9 cellular contexts compared by ENCODE assay signal in the genomic region with DNA sequence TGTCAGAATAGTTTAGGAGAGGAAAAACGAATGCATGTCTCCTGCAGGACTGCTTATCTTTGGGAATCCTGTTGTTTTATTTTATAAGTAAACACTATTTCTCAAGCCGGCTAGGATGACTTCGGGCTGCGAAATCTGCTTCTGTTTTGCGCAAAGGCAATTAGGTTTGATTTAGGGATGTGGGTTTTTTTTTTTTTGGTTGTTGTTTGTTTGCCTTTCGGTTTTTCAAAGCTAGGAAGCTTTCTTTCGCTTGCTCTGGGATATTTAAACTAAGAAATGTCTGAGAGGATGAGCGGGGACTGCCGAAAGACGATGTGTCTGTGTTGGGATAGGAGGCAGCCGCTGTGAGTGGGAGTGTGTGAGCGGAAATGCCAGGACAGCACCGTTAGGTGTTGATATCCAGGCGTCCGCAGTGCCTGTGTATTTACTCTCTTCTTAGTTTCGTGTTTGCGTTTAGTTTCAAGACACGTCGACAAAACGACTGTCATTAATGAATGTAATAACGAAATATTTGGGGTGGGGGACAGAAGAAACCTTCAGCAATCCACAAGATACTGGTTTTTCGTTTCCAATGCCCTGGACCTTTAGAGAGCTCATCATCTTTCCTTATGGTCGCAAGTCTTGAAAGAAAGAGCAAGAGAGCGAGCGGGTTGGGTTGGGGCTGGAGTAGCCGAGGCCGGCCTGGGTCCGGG. TPM values are rescaled to one million over a fixed set of nuclear protein-coding genes. Genes with fewer than 3 reads are reported as not detected.
DNase-seq lines count a peak whose midpoint lies in the region; TF ChIP-seq lines count a peak whose summit lies in the region.
"Had no signal": no experiment of that assay in that cellular context is flagged by ENCODE, and none has a peak within 500 bp of the region (broad histone marks: within the 10 kb centered on the region; RNA-seq: fewer than 3 reads in every experiment).

No MANE protein-coding gene starts in this region.

- peak; percentile 31 for DNase-seq in ELF-1 (ENCODE audit: low read depth, low spot score)
- peak; percentile 80 for DNase-seq in Karpas-422
- DNase-seq in astrocyte of the hippocampus (ENCODE audit: low read depth, low spot score), result peak; percentile 42
- DNase-seq in activated gamma-delta T cell (lab: John Stamatoyannopoulos, UW), result no peak
- no peak for DNase-seq in right atrium auricular region (ENCODE audit: low spot score)
- no peak for DNase-seq in HPDE6-E6E7 (ENCODE audit: extremely low spot score)
- no peak for DNase-seq in stimulated activated CD4-positive, alpha-beta T cell treated with anti-CD3 and anti-CD28 coated beads, Interleukin-1b, Interleukin-23, amount 100 ng/mL, for 48 hours

- peak overlapping the region; percentile 32 for H3K27ac ChIP-seq in Karpas-422 (ENCODE audit: low read length)
- H3K27ac ChIP-seq in neural cell (ENCODE audit: low read length), result no peak overlapping the region
- no peak overlapping the region for H3K27ac ChIP-seq in right atrium auricular region

- H3F3A ChIP-seq in neural cell (ENCODE audit: insufficient read depth, low read length, poor library complexity, severe bottlenecking), result no peaks in the 10 kb centered on the region

- no peak for TF ChIP-seq CTCF in neural cell (IDR thresholded peaks at IDR 0.05; ENCODE audit: poor library complexity, severe bottlenecking)
- no peak for TF ChIP-seq CTCF in right atrium auricular region (IDR thresholded peaks at IDR 0.05)

- H3K79me2 ChIP-seq in Karpas-422 (ENCODE audit: low read length) (peaks cover 32% of the 10 kb centered on the region), neural cell (replicated peaks; ENCODE audit: insufficient read depth, low read length) (no peaks in the 10 kb centered on the region)

- H3K36me3 ChIP-seq in Karpas-422 (ENCODE audit: insufficient read depth, low read length) (no peaks in the 10 kb centered on the region), neural cell (ENCODE audit: insufficient read depth, low read length) (no peaks in the 10 kb centered on the region), right atrium auricular region (no peaks in the 10 kb centered on the region)

- H3K4me3 ChIP-seq in Karpas-422 (ENCODE audit: low read length) (peak overlapping the region; percentile 72), neural cell (ENCODE audit: low read length) (no peak overlapping the region), right atrium auricular region (no peak overlapping the region)

- no peaks in the 10 kb centered on the region for H3K27me3 ChIP-seq in Karpas-422 (ENCODE audit: low read length)
- peaks cover 98% of the 10 kb centered on the region for H3K27me3 ChIP-seq in neural cell (ENCODE audit: insufficient read depth, low read depth, low read length)
- H3K27me3 ChIP-seq in right atrium auricular region, result peaks cover 69 to 77% of the 10 kb centered on the region in 2 donors

- no peak for TF ChIP-seq RAD21 in neural cell (conservative IDR thresholded peaks at IDR 0.05)

- no peak for TF ChIP-seq EP300 in neural cell (conservative IDR thresholded peaks at IDR 0.05; ENCODE audit: poor library complexity, severe bottlenecking)

- peaks cover 10% of the 10 kb centered on the region for H4K20me1 ChIP-seq in Karpas-422 (ENCODE audit: insufficient read depth, low read depth, low read length)
- no peaks in the 10 kb centered on the region for H4K20me1 ChIP-seq in neural cell (ENCODE audit: insufficient read depth)

- H3K4me2 ChIP-seq in Karpas-422 (ENCODE audit: low read depth, low read length, poor library complexity, severe bottlenecking) (peak overlapping the region; percentile 71), neural cell (ENCODE audit: low read length) (no peak overlapping the region)

- H3K9me2 ChIP-seq in Karpas-422 (replicated peaks; ENCODE audit: insufficient read depth, low read length), result no peaks in the 10 kb centered on the region
- H3K9me2 ChIP-seq in neural cell (ENCODE audit: insufficient read depth, low read length), result no peaks in the 10 kb centered on the region

- H2AFZ ChIP-seq in Karpas-422 (ENCODE audit: low read length), result no peak overlapping the region
- no peak overlapping the region for H2AFZ ChIP-seq in neural cell (ENCODE audit: low read depth, low read length)

- peaks cover 30% of the 10 kb centered on the region for H3K4me1 ChIP-seq in Karpas-422 (ENCODE audit: low read length)
- peaks cover 0 to 63% of the 10 kb centered on the region in 2 donors for H3K4me1 ChIP-seq in right atrium auricular region

- H3K9me3 ChIP-seq in Karpas-422 (ENCODE audit: low read length) (no peaks in the 10 kb centered on the region), neural cell (ENCODE audit: low read length) (peaks cover 4% of the 10 kb centered on the region), right atrium auricular region (no peaks in the 10 kb centered on the region)

- H3K9ac ChIP-seq in Karpas-422 (ENCODE audit: low read length) (peak overlapping the region; percentile 71), neural cell (ENCODE audit: low read length) (no peak overlapping the region)

TF ChIP-seq in neural cell, 6 proteins besides CTCF, POLR2A, EP300 and RAD21:
- TF ChIP-seq POLR2AphosphoS5 (IDR thresholded peaks at IDR 0.05), result peak; percentile 56
- no peak for TF ChIP-seq TAF1 (IDR thresholded peaks at IDR 0.05; ENCODE audit: low read depth)
- TF ChIP-seq EZH2 (IDR thresholded peaks at IDR 0.05; ENCODE audit: borderline replicate concordance, insufficient read depth, low read length, poor library complexity, severe bottlenecking), result peak; percentile 73
- no peak for TF ChIP-seq SMC3 (conservative IDR thresholded peaks at IDR 0.05; ENCODE audit: poor library complexity)
- TF ChIP-seq, protein P1, sequence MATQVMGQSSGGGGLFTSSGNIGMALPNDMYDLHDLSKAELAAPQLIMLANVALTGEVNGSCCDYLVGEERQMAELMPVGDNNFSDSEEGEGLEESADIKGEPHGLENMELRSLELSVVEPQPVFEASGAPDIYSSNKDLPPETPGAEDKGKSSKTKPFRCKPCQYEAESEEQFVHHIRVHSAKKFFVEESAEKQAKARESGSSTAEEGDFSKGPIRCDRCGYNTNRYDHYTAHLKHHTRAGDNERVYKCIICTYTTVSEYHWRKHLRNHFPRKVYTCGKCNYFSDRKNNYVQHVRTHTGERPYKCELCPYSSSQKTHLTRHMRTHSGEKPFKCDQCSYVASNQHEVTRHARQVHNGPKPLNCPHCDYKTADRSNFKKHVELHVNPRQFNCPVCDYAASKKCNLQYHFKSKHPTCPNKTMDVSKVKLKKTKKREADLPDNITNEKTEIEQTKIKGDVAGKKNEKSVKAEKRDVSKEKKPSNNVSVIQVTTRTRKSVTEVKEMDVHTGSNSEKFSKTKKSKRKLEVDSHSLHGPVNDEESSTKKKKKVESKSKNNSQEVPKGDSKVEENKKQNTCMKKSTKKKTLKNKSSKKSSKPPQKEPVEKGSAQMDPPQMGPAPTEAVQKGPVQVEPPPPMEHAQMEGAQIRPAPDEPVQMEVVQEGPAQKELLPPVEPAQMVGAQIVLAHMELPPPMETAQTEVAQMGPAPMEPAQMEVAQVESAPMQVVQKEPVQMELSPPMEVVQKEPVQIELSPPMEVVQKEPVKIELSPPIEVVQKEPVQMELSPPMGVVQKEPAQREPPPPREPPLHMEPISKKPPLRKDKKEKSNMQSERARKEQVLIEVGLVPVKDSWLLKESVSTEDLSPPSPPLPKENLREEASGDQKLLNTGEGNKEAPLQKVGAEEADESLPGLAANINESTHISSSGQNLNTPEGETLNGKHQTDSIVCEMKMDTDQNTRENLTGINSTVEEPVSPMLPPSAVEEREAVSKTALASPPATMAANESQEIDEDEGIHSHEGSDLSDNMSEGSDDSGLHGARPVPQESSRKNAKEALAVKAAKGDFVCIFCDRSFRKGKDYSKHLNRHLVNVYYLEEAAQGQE (IDR thresholded peaks at IDR 0.05; ENCODE audit: borderline replicate concordance), result no peak
- TF ChIP-seq MXI1 (conservative IDR thresholded peaks at IDR 0.05; ENCODE audit: poor library complexity, severe bottlenecking), result no peak

RNA-seq across cellular contexts. Expression of a gene that starts 0.6 kb away (rescaled TPM):
- 8.3 and 8.7 TPM in 2 replicates for total RNA-seq in Karpas-422 (2014; rRNA removed; shearing (Covaris generic); ENCODE audit: low replicate concordance)
- not detected in 2 replicates for polyA plus RNA-seq in neural cell
- not detected in 2 replicates for polyA minus RNA-seq in neural cell
- not detected for total RNA-seq in right atrium auricular region
- total RNA-seq: SK-MEL-5 had no signal

RNA-seq across cellular contexts. Expression of a gene that starts 25.9 kb away (rescaled TPM):
- total RNA-seq in Karpas-422 (2014; rRNA removed; shearing (Covaris generic); ENCODE audit: low replicate concordance), result 128 and 170 TPM in 2 replicates
- 145 and 147 TPM in 2 replicates for polyA plus RNA-seq in neural cell
- polyA minus RNA-seq in neural cell, result 89.4 and 93.5 TPM in 2 replicates
- 100 to 1,000 TPM; 109 to 186 TPM for total RNA-seq in right atrium auricular region

Comparison
In these comparisons a context has a peak if more than half of its experiments do, and no peak if none do; other contexts are left out.
1. DNase-seq: peak in ELF-1 (single experiment), Karpas-422 (single experiment) and astrocyte of the hippocampus (single experiment); none in activated gamma-delta T cell (single experiment), right atrium auricular region (single experiment), HPDE6-E6E7 (single experiment) and stimulated activated CD4-positive, alpha-beta T cell treated with anti-CD3 and anti-CD28 coated beads, Interleukin-1b, Interleukin-23, amount 100 ng/mL, for 48 hours (single experiment).